ENCODE assay signal across 21 cellular contexts in genomic region chr6:147244832-147245231, GRCh38. TPM values are rescaled to one million over a fixed set of nuclear protein-coding genes. Genes with fewer than 3 reads are reported as not detected.
DNase-seq lines count a peak whose midpoint lies in the region; ATAC-seq and TF ChIP-seq lines count a peak whose summit lies in the region.
"Had no signal": no experiment of that assay in that cellular context is flagged by ENCODE, and none has a peak within 500 bp of the region (broad histone marks: within the 10 kb centered on the region; RNA-seq: fewer than 3 reads in every experiment).

No MANE protein-coding gene starts in this region.

- no peak overlapping the region for H3K9ac ChIP-seq in fibroblast of lung (ENCODE audit: insufficient read depth, low read length)
- H3K9ac ChIP-seq: BLaER1 treated with 17β-estradiol and CSF1 and Interleukin-3, amounts not matched to agents 10 nM and 100 nM had no signal

- no peak overlapping the region for H3K4me3 Mint-ChIP-seq in WTC11
- no peak overlapping the region for H3K4me3 Mint-ChIP-seq in neural crest cell
- H3K4me3 Mint-ChIP-seq: CD14-positive monocyte; CD4-positive, alpha-beta T cell; CD8-positive, alpha-beta memory T cell; HFFc6 had no signal

- H3K9me3 Mint-ChIP-seq in WTC11 (no peaks in the 10 kb centered on the region), neural crest cell (no peaks in the 10 kb centered on the region)
- H3K9me3 Mint-ChIP-seq: CD4-positive, alpha-beta T cell; CD8-positive, alpha-beta memory T cell; HFFc6 had no signal

- H3K27me3 Mint-ChIP-seq in WTC11 (ENCODE audit: low read depth) (no peaks in the 10 kb centered on the region), neural crest cell (ENCODE audit: low read depth) (no peaks in the 10 kb centered on the region)
- H3K27me3 Mint-ChIP-seq: CD4-positive, alpha-beta T cell; CD8-positive, alpha-beta memory T cell had no signal

- H3K9me3 ChIP-seq in fibroblast of lung (ENCODE audit: control insufficient read depth, insufficient read depth, low read depth, low read length): no peaks in the 10 kb centered on the region
- H3K9me3 ChIP-seq: A549; BE2C; BLaER1 treated with 17β-estradiol and CSF1 and Interleukin-3, amounts not matched to agents 10 nM and 100 nM; HAP-1 had no signal

- H3K4me3 ChIP-seq in cardiac fibroblast (replicated peaks in 1 of 2; ENCODE audit: low read depth in 2 of 2, low read length in 2 of 2): no peak overlapping the region
- no peak overlapping the region for H3K4me3 ChIP-seq in fibroblast of lung (replicated peaks in 1 of 4; ENCODE audit: control extremely low read depth in 1 of 4, insufficient read depth in 1 of 4, low read depth in 3 of 4, low read length in 4 of 4)
- H3K4me3 ChIP-seq: A549; BLaER1 treated with 17β-estradiol and CSF1 and Interleukin-3, amounts not matched to agents 10 nM and 100 nM; HAP-1 had no signal

- H2AFZ ChIP-seq in fibroblast of lung (ENCODE audit: low read length): no peak overlapping the region

- no peaks in the 10 kb centered on the region for H3K27me3 ChIP-seq in fibroblast of lung (ENCODE audit: control insufficient read depth, insufficient read depth, low read length)
- H3K27me3 ChIP-seq: BE2C; BLaER1 treated with 17β-estradiol and CSF1 and Interleukin-3, amounts not matched to agents 10 nM and 100 nM had no signal

- no peaks in the 10 kb centered on the region for H3K4me1 ChIP-seq in fibroblast of lung (ENCODE audit: control insufficient read depth, extremely low read depth, insufficient read depth, low read length)
- H3K4me1 ChIP-seq: A549; BE2C; BLaER1 treated with 17β-estradiol and CSF1 and Interleukin-3, amounts not matched to agents 10 nM and 100 nM had no signal

- CTCF ChIA-PET in WTC11 (lab: Charles Lee): interaction anchor here (0.6 kb wide), 1 partner anchor 238 kb away, joined by 3 read pairs; no protein-coding TSS in a partner anchor

- peaks cover 2% of the 10 kb centered on the region for H3K79me2 ChIP-seq in fibroblast of lung (ENCODE audit: control insufficient read depth, insufficient read depth, low read length)

- H3K36me3 Mint-ChIP-seq in WTC11 (peaks cover 9% of the 10 kb centered on the region; the same call in 1 of the 2 replicates), neural crest cell (ENCODE audit: low read depth) (peaks cover 16% of the 10 kb centered on the region)

- H3K4me1 Mint-ChIP-seq in WTC11 (peaks cover 29% of the 10 kb centered on the region), neural crest cell (peaks cover 22% of the 10 kb centered on the region)
- H3K4me1 Mint-ChIP-seq: CD14-positive monocyte had no signal

- POLR2A ChIA-PET in WTC11 (lab: Charles Lee): no interaction called here

- intact Hi-C loops in cardiac septum (cut with DNase I): no loop called here

- ATAC-seq in WTC11: no peak
- ATAC-seq: A549 had no signal

- H3K27ac Mint-ChIP-seq in WTC11 (0 out of 2 replicates have a peak overlapping the region, but pooled peaks have one; percentile 9), neural crest cell (ENCODE audit: unreplicated experiment) (peak overlapping the region; percentile 50)
- H3K27ac Mint-ChIP-seq: CD14-positive monocyte; CD4-positive, alpha-beta T cell; CD8-positive, alpha-beta memory T cell; HFFc6 had no signal

- no peak for TF ChIP-seq CTCF in WTC11 (IDR thresholded peaks at IDR 0.05)
- TF ChIP-seq CTCF in cardiac fibroblast (IDR thresholded peaks at IDR 0.05; ENCODE audit: low read depth, low read length): no peak
- no peak for TF ChIP-seq CTCF in fibroblast of lung (conservative IDR thresholded peaks at IDR 0.05 in 1 of 2, IDR thresholded peaks at IDR 0.05 in 1 of 2; ENCODE audit: low read depth in 1 of 2, low read length in 2 of 2)
- TF ChIP-seq CTCF in neural crest cell (conservative IDR thresholded peaks at IDR 0.05): no peak

- no peaks in the 10 kb centered on the region for H4K20me1 ChIP-seq in fibroblast of lung (ENCODE audit: control insufficient read depth, extremely low read depth, insufficient read depth, low read length)
- H4K20me1 ChIP-seq: BLaER1 treated with 17β-estradiol and CSF1 and Interleukin-3, amounts not matched to agents 10 nM and 100 nM had no signal

- peaks cover 2% of the 10 kb centered on the region for H3K36me3 ChIP-seq in fibroblast of lung (ENCODE audit: control insufficient read depth, insufficient read depth, low read length)
- H3K36me3 ChIP-seq: HAP-1 had no signal

- no peak overlapping the region for H3K27ac ChIP-seq in fibroblast of lung (ENCODE audit: insufficient read depth, low read length)
- H3K27ac ChIP-seq: A549; BLaER1 treated with 17β-estradiol and CSF1 and Interleukin-3, amounts not matched to agents 10 nM and 100 nM had no signal

- no peak overlapping the region for H3K4me2 ChIP-seq in fibroblast of lung (ENCODE audit: extremely low read depth, insufficient read depth, low read length)
- H3K4me2 ChIP-seq: A549; BLaER1 treated with 17β-estradiol and CSF1 and Interleukin-3, amounts not matched to agents 10 nM and 100 nM had no signal

- DNase-seq in WTC11 (ENCODE audit: low spot score): no peak
- DNase-seq in cardiac fibroblast (ENCODE audit: low read depth in 2 of 2): peak; percentile 17 to 36
- peak; percentile 3 to 31 for DNase-seq in fibroblast of lung (ENCODE audit: low read depth in 2 of 2)
- no peak for DNase-seq in neural crest cell (ENCODE audit: low read depth, low spot score)
- DNase-seq in cardiac septum (ENCODE audit: low spot score): no peak
- DNase-seq in retina: no peak
- no peak for DNase-seq in DMS53 treated with DMSO at 0.1 percent for 48 hours (lab: John Stamatoyannopoulos, UW; ENCODE audit: unreplicated experiment)
- DNase-seq: 8988T; ACHN; AML-193; BE2C; CD4-positive, alpha-beta T cell; CD8-positive, alpha-beta memory T cell; DMS 273 treated with DMSO at 0.1 percent for 48 hours; DMS79 treated with DMSO at 0.1 percent for 48 hours; GOT3; HFFc6 had no signal

TF ChIP-seq in WTC11, 78 proteins besides CTCF, POLR2A, EP300 and RAD21 (continues in another document):
- no peak for TF ChIP-seq ELF4 (CRISPR knock-in tag; IDR thresholded peaks at IDR 0.05; ENCODE audit: low read depth)
- TF ChIP-seq, protein P1, sequence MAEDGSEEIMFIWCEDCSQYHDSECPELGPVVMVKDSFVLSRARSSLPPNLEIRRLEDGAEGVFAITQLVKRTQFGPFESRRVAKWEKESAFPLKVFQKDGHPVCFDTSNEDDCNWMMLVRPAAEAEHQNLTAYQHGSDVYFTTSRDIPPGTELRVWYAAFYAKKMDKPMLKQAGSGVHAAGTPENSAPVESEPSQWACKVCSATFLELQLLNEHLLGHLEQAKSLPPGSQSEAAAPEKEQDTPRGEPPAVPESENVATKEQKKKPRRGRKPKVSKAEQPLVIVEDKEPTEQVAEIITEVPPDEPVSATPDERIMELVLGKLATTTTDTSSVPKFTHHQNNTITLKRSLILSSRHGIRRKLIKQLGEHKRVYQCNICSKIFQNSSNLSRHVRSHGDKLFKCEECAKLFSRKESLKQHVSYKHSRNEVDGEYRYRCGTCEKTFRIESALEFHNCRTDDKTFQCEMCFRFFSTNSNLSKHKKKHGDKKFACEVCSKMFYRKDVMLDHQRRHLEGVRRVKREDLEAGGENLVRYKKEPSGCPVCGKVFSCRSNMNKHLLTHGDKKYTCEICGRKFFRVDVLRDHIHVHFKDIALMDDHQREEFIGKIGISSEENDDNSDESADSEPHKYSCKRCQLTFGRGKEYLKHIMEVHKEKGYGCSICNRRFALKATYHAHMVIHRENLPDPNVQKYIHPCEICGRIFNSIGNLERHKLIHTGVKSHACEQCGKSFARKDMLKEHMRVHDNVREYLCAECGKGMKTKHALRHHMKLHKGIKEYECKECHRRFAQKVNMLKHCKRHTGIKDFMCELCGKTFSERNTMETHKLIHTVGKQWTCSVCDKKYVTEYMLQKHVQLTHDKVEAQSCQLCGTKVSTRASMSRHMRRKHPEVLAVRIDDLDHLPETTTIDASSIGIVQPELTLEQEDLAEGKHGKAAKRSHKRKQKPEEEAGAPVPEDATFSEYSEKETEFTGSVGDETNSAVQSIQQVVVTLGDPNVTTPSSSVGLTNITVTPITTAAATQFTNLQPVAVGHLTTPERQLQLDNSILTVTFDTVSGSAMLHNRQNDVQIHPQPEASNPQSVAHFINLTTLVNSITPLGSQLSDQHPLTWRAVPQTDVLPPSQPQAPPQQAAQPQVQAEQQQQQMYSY (CRISPR knock-in tag; IDR thresholded peaks at IDR 0.05): no peak
- TF ChIP-seq NR1H2 (CRISPR knock-in tag; IDR thresholded peaks at IDR 0.05): no peak
- TF ChIP-seq, protein P2, sequence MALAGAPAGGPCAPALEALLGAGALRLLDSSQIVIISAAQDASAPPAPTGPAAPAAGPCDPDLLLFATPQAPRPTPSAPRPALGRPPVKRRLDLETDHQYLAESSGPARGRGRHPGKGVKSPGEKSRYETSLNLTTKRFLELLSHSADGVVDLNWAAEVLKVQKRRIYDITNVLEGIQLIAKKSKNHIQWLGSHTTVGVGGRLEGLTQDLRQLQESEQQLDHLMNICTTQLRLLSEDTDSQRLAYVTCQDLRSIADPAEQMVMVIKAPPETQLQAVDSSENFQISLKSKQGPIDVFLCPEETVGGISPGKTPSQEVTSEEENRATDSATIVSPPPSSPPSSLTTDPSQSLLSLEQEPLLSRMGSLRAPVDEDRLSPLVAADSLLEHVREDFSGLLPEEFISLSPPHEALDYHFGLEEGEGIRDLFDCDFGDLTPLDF (CRISPR knock-in tag; IDR thresholded peaks at IDR 0.05): no peak
- TF ChIP-seq MAX (CRISPR knock-in tag; IDR thresholded peaks at IDR 0.05): no peak
- TF ChIP-seq, protein P3, sequence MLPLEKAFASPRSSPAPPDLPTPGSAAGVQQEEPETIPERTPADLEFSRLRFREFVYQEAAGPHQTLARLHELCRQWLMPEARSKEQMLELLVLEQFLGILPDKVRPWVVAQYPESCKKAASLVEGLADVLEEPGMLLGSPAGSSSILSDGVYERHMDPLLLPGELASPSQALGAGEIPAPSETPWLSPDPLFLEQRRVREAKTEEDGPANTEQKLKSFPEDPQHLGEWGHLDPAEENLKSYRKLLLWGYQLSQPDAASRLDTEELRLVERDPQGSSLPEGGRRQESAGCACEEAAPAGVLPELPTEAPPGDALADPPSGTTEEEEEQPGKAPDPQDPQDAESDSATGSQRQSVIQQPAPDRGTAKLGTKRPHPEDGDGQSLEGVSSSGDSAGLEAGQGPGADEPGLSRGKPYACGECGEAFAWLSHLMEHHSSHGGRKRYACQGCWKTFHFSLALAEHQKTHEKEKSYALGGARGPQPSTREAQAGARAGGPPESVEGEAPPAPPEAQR (CRISPR knock-in tag; IDR thresholded peaks at IDR 0.05): no peak
- no peak for TF ChIP-seq SOX15 (CRISPR knock-in tag; IDR thresholded peaks at IDR 0.05)

RNA-seq across cellular contexts. Expression of gene STXBP5, which starts 40.6 kb away (rescaled TPM):
- total RNA-seq in WTC11 (2021) (9.9 to 13.2 TPM (median 9.9 TPM) in 3 replicates), fibroblast of lung (80.4 and 90.7 TPM in 2 replicates), neural crest cell (10.7 and 12.4 TPM in 2 replicates), cardiac septum (17.7 TPM)
- polyA plus RNA-seq in fibroblast of lung: 27.6 and 39.8 TPM in 2 replicates
- 15.1 and 22.3 TPM in 2 replicates for polyA plus RNA-seq in fibroblast of lung (2012)
- 11.3 and 36.5 TPM in 2 replicates for polyA minus RNA-seq in fibroblast of lung (ENCODE audit: low replicate concordance)

Comparison
In these comparisons a context has a peak if more than half of its experiments do, and no peak if none do; other contexts are left out.
1. DNase-seq: peak in cardiac fibroblast (2 of 2) and fibroblast of lung (2 of 2); none in WTC11 (single experiment), neural crest cell (single experiment), cardiac septum (single experiment), retina (single experiment) and DMS53 treated with DMSO at 0.1 percent for 48 hours (single experiment).